Comparison of ENCODE assay signal across 21 cellular contexts in the genomic region with DNA sequence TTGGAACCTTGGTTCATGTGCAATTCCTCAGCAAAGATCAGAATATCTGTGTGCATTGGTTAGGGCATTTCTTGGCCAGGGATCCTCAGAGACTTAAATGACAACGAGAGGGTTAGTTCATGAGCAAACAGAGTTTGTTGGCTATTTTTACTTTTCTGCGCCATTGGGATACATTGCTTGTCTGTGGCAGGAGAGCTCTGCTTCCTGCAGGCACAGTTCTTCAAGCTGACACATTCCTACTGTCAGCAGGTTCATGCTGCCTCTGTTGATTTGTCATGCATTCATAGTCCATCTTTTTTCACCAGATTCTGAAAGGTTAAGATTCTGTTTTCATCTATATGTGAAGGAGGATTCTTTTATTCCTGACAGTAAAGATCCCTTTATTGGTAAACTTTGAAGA.
A peak's percentile ranks its signal among the peaks of the same experiment; 100 is the strongest.
DNase-seq lines count a peak whose midpoint lies in the region; ATAC-seq and TF ChIP-seq lines count a peak whose summit lies in the region.
"Had no signal": no experiment of that assay in that cellular context is flagged by ENCODE, and none has a peak within 500 bp of the region (broad histone marks: within the 10 kb centered on the region; RNA-seq: fewer than 3 reads in every experiment).

No MANE protein-coding gene starts in this region.

- H3K4me3 ChIP-seq in heart left ventricle (no peak overlapping the region), left ventricle myocardium inferior (no peak overlapping the region)
- H3K4me3 ChIP-seq: A549; BLaER1 treated with 17β-estradiol and CSF1 and Interleukin-3, amounts not matched to agents 10 nM and 100 nM; GM23338 had no signal

- no peak for DNase-seq in Right ventricle myocardium superior
- DNase-seq in cardiac septum (ENCODE audit: low spot score) = no peak
- no peak for DNase-seq in heart left ventricle
- no peak for DNase-seq in left ventricle myocardium inferior
- DNase-seq in activated naive CD4-positive, alpha-beta T cell treated with anti-CD3 and anti-CD28 coated beads, Interleukin-2, amount 50 U/mL, for 16 hours = no peak
- DNase-seq in HUDEP-2 (lab: John Stamatoyannopoulos, UW; ENCODE audit: unreplicated experiment in 76 of 76) = no peak
- DNase-seq: 8988T; ACHN; AML-193; BE2C; CD4-positive, alpha-beta T cell; CD8-positive, alpha-beta memory T cell; DMS 273 treated with DMSO at 0.1 percent for 48 hours; DMS79 treated with DMSO at 0.1 percent for 48 hours; GF-D8; H9 had no signal

- no peak for TF ChIP-seq POLR2A in heart left ventricle (IDR thresholded peaks at IDR 0.05)

- intact Hi-C loops in Right ventricle myocardium superior (cut with DNase I) = no loop called here
- intact Hi-C loops in cardiac septum (cut with DNase I) = loop anchor here (10.0 kb wide), 1 partner anchor 138 kb away; the partner anchor contains the start of gene TMEM178B
- intact Hi-C loops in heart left ventricle (cut with DNase I) = loop anchor here in 2 of 10 donors (10.0 kb wide), 1 partner anchor 138 kb away; the partner anchor contains the start of gene TMEM178B (in 2 of the 2)
- intact Hi-C loops in left ventricle myocardium inferior (cut with micrococcal nuclease) = no loop called here

- ATAC-seq in Right ventricle myocardium superior (ENCODE audit: poor library complexity) (peak; percentile 85), heart left ventricle (peak in 3 of 4 donors; percentile 62 to 81 (median 77)), HG02798 (IDR thresholded peaks at IDR 0.05; ENCODE audit: poor library complexity, unreplicated experiment) (no peak)
- ATAC-seq: A549, GM23338, HCT116 had no signal

- 20 to 34% (median 27%) methylated on average over 2 of the region's 2 CpGs for WGBS in heart left ventricle, 4 donors

- TF ChIP-seq CTCF in heart left ventricle (IDR thresholded peaks at IDR 0.05) (no peak), left ventricle myocardium inferior (IDR thresholded peaks at IDR 0.05; ENCODE audit: borderline replicate concordance) (no peak)

- H3K27ac ChIP-seq in heart left ventricle = no peak overlapping the region
- H3K27ac ChIP-seq in left ventricle myocardium inferior (replicated peaks) = peak overlapping the region; percentile 5
- H3K27ac ChIP-seq: A549; BLaER1 treated with 17β-estradiol and CSF1 and Interleukin-3, amounts not matched to agents 10 nM and 100 nM had no signal

- no peaks in the 10 kb centered on the region for H3K9me3 ChIP-seq in heart left ventricle
- no peaks in the 10 kb centered on the region for H3K9me3 ChIP-seq in left ventricle myocardium inferior (replicated peaks)
- H3K9me3 ChIP-seq: A549; BE2C; BLaER1 treated with 17β-estradiol and CSF1 and Interleukin-3, amounts not matched to agents 10 nM and 100 nM had no signal

- H3K36me3 ChIP-seq in heart left ventricle = no peaks in the 10 kb centered on the region
- no peaks in the 10 kb centered on the region for H3K36me3 ChIP-seq in left ventricle myocardium inferior
- H3K36me3 ChIP-seq: BE2C; BLaER1 treated with 17β-estradiol and CSF1 and Interleukin-3, amounts not matched to agents 10 nM and 100 nM had no signal

- H3K27me3 ChIP-seq in heart left ventricle = no peaks in the 10 kb centered on the region
- H3K27me3 ChIP-seq in left ventricle myocardium inferior (ENCODE audit: low read depth) = peaks cover 6% of the 10 kb centered on the region
- H3K27me3 ChIP-seq: BE2C; BLaER1 treated with 17β-estradiol and CSF1 and Interleukin-3, amounts not matched to agents 10 nM and 100 nM had no signal

- peaks cover 0 to 13% (median 0%) of the 10 kb centered on the region in 12 donors for H3K4me1 ChIP-seq in heart left ventricle
- peaks cover 31% of the 10 kb centered on the region for H3K4me1 ChIP-seq in left ventricle myocardium inferior
- H3K4me1 ChIP-seq: A549; BLaER1 treated with 17β-estradiol and CSF1 and Interleukin-3, amounts not matched to agents 10 nM and 100 nM had no signal
